Comparison of ENCODE assay signal across 24 cellular contexts in the genomic region with DNA sequence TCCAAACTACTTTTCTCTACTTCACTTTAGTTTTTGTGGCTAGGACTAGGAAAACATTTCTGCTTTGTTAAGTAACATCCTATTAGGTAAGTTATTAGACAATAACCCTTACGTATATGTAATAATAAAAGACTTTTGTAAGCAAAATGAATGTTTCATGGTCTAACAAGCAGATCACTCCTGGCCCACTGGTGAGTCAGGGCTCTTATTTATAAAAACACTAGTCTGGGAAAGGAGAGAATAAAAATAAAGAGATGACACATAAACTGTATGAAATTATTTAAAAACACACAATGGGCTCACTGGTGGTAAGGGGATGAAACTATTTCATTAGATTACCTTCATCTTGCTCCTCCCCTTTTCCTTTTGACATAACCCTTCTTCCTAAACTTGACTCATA.
"Had no signal": no experiment of that assay in that cellular context is flagged by ENCODE, and none has a peak within 500 bp of the region (broad histone marks: within the 10 kb centered on the region; RNA-seq: fewer than 3 reads in every experiment).

No MANE protein-coding gene starts in this region.

- H3K36me3 ChIP-seq: adrenal gland, ascending aorta, brain microvascular endothelial cell, right atrium auricular region, suprapubic skin, tibial artery, upper lobe of right lung had no signal

- DNase-seq: activated CD4-positive, alpha-beta T cell treated with anti-CD3 and anti-CD28 coated beads for 4 hours; activated CD4-positive, alpha-beta T cell treated with anti-CD3 and anti-CD28 coated beads, Interleukin-2, amount 50 U/mL, for 48 hours; activated CD8-positive, alpha-beta memory T cell treated with anti-CD3 and anti-CD28 coated beads for 24 hours; activated effector memory CD4-positive, alpha-beta T cell treated with anti-CD3 and anti-CD28 coated beads, Interleukin-2, amount 50 U/mL, for 16 hours; activated naive CD4-positive, alpha-beta T cell treated with anti-CD3 and anti-CD28 coated beads for 36 hours; activated naive CD8-positive, alpha-beta T cell treated with anti-CD3 and anti-CD28 coated beads for 36 hours; adrenal gland; brain microvascular endothelial cell; foreskin keratinocyte; islet precursor cell; midbrain; naive thymus-derived CD8-positive, alpha-beta T cell; occipital lobe; psoas muscle; stimulated activated CD4-positive, alpha-beta T cell treated with anti-CD3 and anti-CD28 coated beads, Interleukin-15, amount 100 ng/mL, for 24 hours; stimulated activated naive CD4-positive, alpha-beta T cell; T-helper 9 cell; tibial artery; upper lobe of right lung had no signal

- H3K9ac ChIP-seq: parathyroid adenoma had no signal

- H3K4me1 ChIP-seq: adrenal gland, ascending aorta, foreskin keratinocyte, parathyroid adenoma, psoas muscle, right atrium auricular region, suprapubic skin, tibial artery, upper lobe of right lung had no signal

- H3K27ac ChIP-seq: adrenal gland, ascending aorta, brain microvascular endothelial cell, foreskin keratinocyte, parathyroid adenoma, psoas muscle, right atrium auricular region, suprapubic skin, tibial artery, upper lobe of right lung, VCaP had no signal

- H3K27me3 ChIP-seq: adrenal gland, ascending aorta, brain microvascular endothelial cell, foreskin keratinocyte, right atrium auricular region, suprapubic skin, tibial artery, upper lobe of right lung had no signal

- H2AFZ ChIP-seq: parathyroid adenoma had no signal

- H3K9me3 ChIP-seq: adrenal gland, ascending aorta, psoas muscle, suprapubic skin, tibial artery, upper lobe of right lung had no signal

- H3K79me2 ChIP-seq: parathyroid adenoma had no signal

- H3K4me3 ChIP-seq: adrenal gland, ascending aorta, psoas muscle, right atrium auricular region, suprapubic skin, tibial artery, upper lobe of right lung had no signal
